ENCODE assay signal across 9 cellular contexts in the genomic region with DNA sequence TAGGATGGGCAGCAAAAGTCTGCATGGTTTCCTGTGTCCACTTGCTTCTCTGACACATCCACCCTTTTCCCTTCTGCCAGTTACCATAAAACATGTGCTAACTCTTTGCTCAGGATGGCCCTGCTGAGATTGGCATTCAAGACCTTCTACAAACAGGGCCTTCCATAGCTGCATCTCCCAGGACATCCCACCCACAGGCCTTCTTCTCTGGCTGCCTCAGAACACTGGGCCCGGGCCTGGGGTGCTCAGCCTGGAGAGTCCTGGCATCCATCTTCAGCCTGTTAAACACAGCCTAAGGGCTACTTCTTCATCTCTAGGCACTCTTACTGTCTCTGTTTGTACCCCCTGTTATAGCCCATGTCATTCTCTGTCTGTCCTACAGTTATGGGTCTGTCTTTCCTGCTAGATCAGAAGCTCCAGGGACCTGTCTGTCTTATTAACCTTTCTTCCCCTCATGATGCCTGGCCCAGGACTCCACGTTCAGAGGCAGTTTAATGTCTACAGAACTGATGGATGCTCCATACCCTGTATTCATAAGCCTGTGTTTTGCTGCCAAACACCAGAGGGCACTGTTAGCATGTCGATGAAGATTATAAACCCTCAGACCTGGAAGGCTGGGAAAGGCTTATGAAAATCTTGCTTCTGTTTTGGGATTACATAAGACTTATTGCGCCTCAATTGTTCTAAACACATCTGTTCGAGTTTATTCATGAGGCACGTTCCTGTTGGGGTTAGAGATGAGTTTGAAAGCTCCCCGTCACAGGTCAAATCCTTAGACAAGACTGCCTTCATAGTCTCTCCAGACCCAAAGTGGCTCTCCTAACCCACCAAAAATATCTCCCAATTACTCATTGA. TPM values are rescaled to one million over a fixed set of nuclear protein-coding genes. Genes with fewer than 3 reads are reported as not detected.
A peak's percentile ranks its signal among the peaks of the same experiment; 100 is the strongest.
DNase-seq lines count a peak whose midpoint lies in the region; TF ChIP-seq lines count a peak whose summit lies in the region.
"Had no signal": no experiment of that assay in that cellular context is flagged by ENCODE, and none has a peak within 500 bp of the region (broad histone marks: within the 10 kb centered on the region; RNA-seq: fewer than 3 reads in every experiment).

No MANE protein-coding gene starts in this region.

- no peaks in the 10 kb centered on the region for H3K4me1 ChIP-seq in liver (ENCODE audit: control insufficient read depth in 4 of 4, insufficient read depth in 4 of 4, low read length in 3 of 4)

- no peak overlapping the region for H3K4me3 ChIP-seq in Jurkat, Clone E6-1 (ENCODE audit: low read length)
- H3K4me3 ChIP-seq in coronary artery (no peak overlapping the region), liver (ENCODE audit: low read depth in 1 of 3, low read length in 3 of 3) (no peak overlapping the region)
- H3K4me3 ChIP-seq: BLaER1 treated with 17β-estradiol and CSF1 and Interleukin-3, amounts not matched to agents 10 nM and 100 nM had no signal

- in situ Hi-C loops in SK-MEL-5 (cut with HindIII; ENCODE audit: low pct_unique_long_range_greater_than_20kb, low sequenced_read_pairs), result no loop called here

- H3K27ac ChIP-seq in coronary artery (no peak overlapping the region), liver (ENCODE audit: low read depth in 1 of 2, low read length in 2 of 2) (no peak overlapping the region)
- H3K27ac ChIP-seq: BLaER1 treated with 17β-estradiol and CSF1 and Interleukin-3, amounts not matched to agents 10 nM and 100 nM had no signal

- H3K9me3 ChIP-seq in liver (ENCODE audit: control insufficient read depth in 4 of 4, low read length in 3 of 4), result no peaks in the 10 kb centered on the region
- H3K9me3 ChIP-seq: BLaER1 treated with 17β-estradiol and CSF1 and Interleukin-3, amounts not matched to agents 10 nM and 100 nM had no signal

- 20% methylated on average over 7 of the region's 7 CpGs for WGBS in liver

- peak; percentile 91 to 93 for TF ChIP-seq RAD21 in liver (IDR thresholded peaks at IDR 0.05)

- DNase-seq in NCI-H1092 treated with DMSO at 0.1 percent for 48 hours (lab: John Stamatoyannopoulos, UW), result peak; percentile 32
- DNase-seq in NCI-H1092 (lab: John Stamatoyannopoulos, UW), result no peak
- DNase-seq in Jurkat, Clone E6-1 (ENCODE audit: low read depth, low spot score), result peak; percentile 44
- DNase-seq in SK-MEL-5 (ENCODE audit: low read depth, low spot score), result peak; percentile 85
- DNase-seq in coronary artery (ENCODE audit: low spot score), result no peak
- DNase-seq in stromal cell of bone marrow (ENCODE audit: low read depth), result peak; percentile 72
- DNase-seq in HPDE6-E6E7 (ENCODE audit: extremely low spot score), result no peak

- H3K9ac ChIP-seq in liver (ENCODE audit: low read depth in 1 of 2, low read length in 2 of 2), result no peak overlapping the region
- H3K9ac ChIP-seq: BLaER1 treated with 17β-estradiol and CSF1 and Interleukin-3, amounts not matched to agents 10 nM and 100 nM had no signal

- TF ChIP-seq CTCF in coronary artery (IDR thresholded peaks at IDR 0.05), result peak; percentile 69
- peak; percentile 80 for TF ChIP-seq CTCF in liver (IDR thresholded peaks at IDR 0.05; ENCODE audit: low read depth, low read length, missing input control)

- H3K36me3 ChIP-seq in liver (ENCODE audit: control insufficient read depth in 4 of 4, insufficient read depth in 3 of 4, low read depth in 1 of 4, low read length in 3 of 4), result no peaks in the 10 kb centered on the region
- H3K36me3 ChIP-seq: BLaER1 treated with 17β-estradiol and CSF1 and Interleukin-3, amounts not matched to agents 10 nM and 100 nM had no signal

- no peaks in the 10 kb centered on the region for H3K27me3 ChIP-seq in liver (ENCODE audit: control insufficient read depth in 4 of 4, insufficient read depth in 4 of 4, low read length in 3 of 4)

TF ChIP-seq in liver, 16 proteins besides CTCF, POLR2A, EP300 and RAD21 (continues in another document):
- TF ChIP-seq, protein P1, sequence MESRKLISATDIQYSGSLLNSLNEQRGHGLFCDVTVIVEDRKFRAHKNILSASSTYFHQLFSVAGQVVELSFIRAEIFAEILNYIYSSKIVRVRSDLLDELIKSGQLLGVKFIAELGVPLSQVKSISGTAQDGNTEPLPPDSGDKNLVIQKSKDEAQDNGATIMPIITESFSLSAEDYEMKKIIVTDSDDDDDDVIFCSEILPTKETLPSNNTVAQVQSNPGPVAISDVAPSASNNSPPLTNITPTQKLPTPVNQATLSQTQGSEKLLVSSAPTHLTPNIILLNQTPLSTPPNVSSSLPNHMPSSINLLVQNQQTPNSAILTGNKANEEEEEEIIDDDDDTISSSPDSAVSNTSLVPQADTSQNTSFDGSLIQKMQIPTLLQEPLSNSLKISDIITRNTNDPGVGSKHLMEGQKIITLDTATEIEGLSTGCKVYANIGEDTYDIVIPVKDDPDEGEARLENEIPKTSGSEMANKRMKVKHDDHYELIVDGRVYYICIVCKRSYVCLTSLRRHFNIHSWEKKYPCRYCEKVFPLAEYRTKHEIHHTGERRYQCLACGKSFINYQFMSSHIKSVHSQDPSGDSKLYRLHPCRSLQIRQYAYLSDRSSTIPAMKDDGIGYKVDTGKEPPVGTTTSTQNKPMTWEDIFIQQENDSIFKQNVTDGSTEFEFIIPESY (IDR thresholded peaks at IDR 0.05), result no peak
- no peak for TF ChIP-seq JUND (IDR thresholded peaks at IDR 0.05)
- no peak for TF ChIP-seq GABPA (IDR thresholded peaks at IDR 0.05 in 1 of 2, conservative IDR thresholded peaks at IDR 0.05 in 1 of 2)
- no peak for TF ChIP-seq YY1 (IDR thresholded peaks at IDR 0.05)
- no peak for TF ChIP-seq SP1 (IDR thresholded peaks at IDR 0.05)
- no peak for TF ChIP-seq HNF4A (conservative IDR thresholded peaks at IDR 0.05)
- no peak for TF ChIP-seq HNF4G (IDR thresholded peaks at IDR 0.05)
- TF ChIP-seq, protein P2, sequence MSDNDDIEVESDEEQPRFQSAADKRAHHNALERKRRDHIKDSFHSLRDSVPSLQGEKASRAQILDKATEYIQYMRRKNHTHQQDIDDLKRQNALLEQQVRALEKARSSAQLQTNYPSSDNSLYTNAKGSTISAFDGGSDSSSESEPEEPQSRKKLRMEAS (IDR thresholded peaks at IDR 0.05), result no peak
- TF ChIP-seq, protein P3, sequence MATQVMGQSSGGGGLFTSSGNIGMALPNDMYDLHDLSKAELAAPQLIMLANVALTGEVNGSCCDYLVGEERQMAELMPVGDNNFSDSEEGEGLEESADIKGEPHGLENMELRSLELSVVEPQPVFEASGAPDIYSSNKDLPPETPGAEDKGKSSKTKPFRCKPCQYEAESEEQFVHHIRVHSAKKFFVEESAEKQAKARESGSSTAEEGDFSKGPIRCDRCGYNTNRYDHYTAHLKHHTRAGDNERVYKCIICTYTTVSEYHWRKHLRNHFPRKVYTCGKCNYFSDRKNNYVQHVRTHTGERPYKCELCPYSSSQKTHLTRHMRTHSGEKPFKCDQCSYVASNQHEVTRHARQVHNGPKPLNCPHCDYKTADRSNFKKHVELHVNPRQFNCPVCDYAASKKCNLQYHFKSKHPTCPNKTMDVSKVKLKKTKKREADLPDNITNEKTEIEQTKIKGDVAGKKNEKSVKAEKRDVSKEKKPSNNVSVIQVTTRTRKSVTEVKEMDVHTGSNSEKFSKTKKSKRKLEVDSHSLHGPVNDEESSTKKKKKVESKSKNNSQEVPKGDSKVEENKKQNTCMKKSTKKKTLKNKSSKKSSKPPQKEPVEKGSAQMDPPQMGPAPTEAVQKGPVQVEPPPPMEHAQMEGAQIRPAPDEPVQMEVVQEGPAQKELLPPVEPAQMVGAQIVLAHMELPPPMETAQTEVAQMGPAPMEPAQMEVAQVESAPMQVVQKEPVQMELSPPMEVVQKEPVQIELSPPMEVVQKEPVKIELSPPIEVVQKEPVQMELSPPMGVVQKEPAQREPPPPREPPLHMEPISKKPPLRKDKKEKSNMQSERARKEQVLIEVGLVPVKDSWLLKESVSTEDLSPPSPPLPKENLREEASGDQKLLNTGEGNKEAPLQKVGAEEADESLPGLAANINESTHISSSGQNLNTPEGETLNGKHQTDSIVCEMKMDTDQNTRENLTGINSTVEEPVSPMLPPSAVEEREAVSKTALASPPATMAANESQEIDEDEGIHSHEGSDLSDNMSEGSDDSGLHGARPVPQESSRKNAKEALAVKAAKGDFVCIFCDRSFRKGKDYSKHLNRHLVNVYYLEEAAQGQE (IDR thresholded peaks at IDR 0.05), result no peak
- TF ChIP-seq RXRA (IDR thresholded peaks at IDR 0.05), result no peak

RNA-seq across cellular contexts. Expression of a gene that starts 16.5 kb away (rescaled TPM):
- 2.2 TPM for polyA plus RNA-seq in Jurkat, Clone E6-1 (2012; ENCODE audit: insufficient read depth, insufficient read length)
- total RNA-seq in SK-MEL-5 (2014; rRNA removed; shearing (Covaris generic)), result 0.40 and 0.43 TPM in 2 replicates
- 1.2 and 1.9 TPM in 2 replicates for polyA plus RNA-seq in SK-MEL-5 (2015; cell fraction: cytosol; rRNA removed)
- polyA plus RNA-seq in SK-MEL-5 (2015; cell fraction: nucleus; rRNA removed), result 0.58 and 4.6 TPM in 2 replicates
- total RNA-seq in liver, result 1 to 10 TPM in 1 of 2 donors, under 1 TPM in 1; 0.47 to 1.2 TPM
- polyA plus RNA-seq in liver, result 1 to 10 TPM in 1 of 2 donors, under 1 TPM in 1; 0.49 to 1.0 TPM

RNA-seq across cellular contexts. Expression of a gene that starts 17.9 kb away (rescaled TPM):
- polyA plus RNA-seq in Jurkat, Clone E6-1 (2012; ENCODE audit: insufficient read depth, insufficient read length), result 33.1 TPM
- 13.8 and 20.1 TPM in 2 replicates for total RNA-seq in SK-MEL-5 (2014; rRNA removed; shearing (Covaris generic))
- 18.8 and 21.2 TPM in 2 replicates for polyA plus RNA-seq in SK-MEL-5 (2015; cell fraction: cytosol; rRNA removed)
- 40.5 and 53.0 TPM in 2 replicates for polyA plus RNA-seq in SK-MEL-5 (2015; cell fraction: nucleus; rRNA removed)
- 1 to 10 TPM; 4.7 to 7.8 TPM for total RNA-seq in liver
- polyA plus RNA-seq in liver, result 1 to 10 TPM; 1.6 to 2.8 TPM

RNA-seq across cellular contexts. Expression of a gene that starts 18.6 kb away (rescaled TPM):
- polyA plus RNA-seq in Jurkat, Clone E6-1 (2012; ENCODE audit: insufficient read depth, insufficient read length), result 156 TPM
- total RNA-seq in SK-MEL-5 (2014; rRNA removed; shearing (Covaris generic)), result 73.5 and 78.2 TPM in 2 replicates
- 95.0 and 107 TPM in 2 replicates for polyA plus RNA-seq in SK-MEL-5 (2015; cell fraction: cytosol; rRNA removed)
- 223 and 275 TPM in 2 replicates for polyA plus RNA-seq in SK-MEL-5 (2015; cell fraction: nucleus; rRNA removed)
- 10 to 100 TPM; 38.0 to 57.2 TPM for total RNA-seq in liver
- polyA plus RNA-seq in liver, result 10 to 100 TPM; 19.4 to 39.3 TPM

RNA-seq across cellular contexts. Expression of a gene that starts 25.5 kb away (rescaled TPM):
- 3.8 TPM for polyA plus RNA-seq in Jurkat, Clone E6-1 (2012; ENCODE audit: insufficient read depth, insufficient read length)
- 0.24 and 0.42 TPM in 2 replicates for total RNA-seq in SK-MEL-5 (2014; rRNA removed; shearing (Covaris generic))
- polyA plus RNA-seq in SK-MEL-5 (2015; cell fraction: cytosol; rRNA removed), result not detected in 2 replicates
- polyA plus RNA-seq in SK-MEL-5 (2015; cell fraction: nucleus; rRNA removed), result not detected in 2 replicates
- under 1 TPM; 0.28 to 0.75 TPM for total RNA-seq in liver
- polyA plus RNA-seq in liver, result under 1 TPM; 0.21 to 0.42 TPM

RNA-seq across cellular contexts. Expression of a gene that starts 27.0 kb away (rescaled TPM):
- polyA plus RNA-seq in Jurkat, Clone E6-1 (2012; ENCODE audit: insufficient read depth, insufficient read length), result 72.0 TPM
- 17.7 and 19.9 TPM in 2 replicates for total RNA-seq in SK-MEL-5 (2014; rRNA removed; shearing (Covaris generic))
- 23.7 and 26.7 TPM in 2 replicates for polyA plus RNA-seq in SK-MEL-5 (2015; cell fraction: cytosol; rRNA removed)
- polyA plus RNA-seq in SK-MEL-5 (2015; cell fraction: nucleus; rRNA removed), result 320 and 415 TPM in 2 replicates
- total RNA-seq in liver, result 10 to 100 TPM; 18.5 to 39.8 TPM
- 10 to 100 TPM; 10.8 to 16.7 TPM for polyA plus RNA-seq in liver

Comparison
In these comparisons a context has a peak if more than half of its experiments do, and no peak if none do; other contexts are left out.
1. DNase-seq: peak in NCI-H1092 treated with DMSO at 0.1 percent for 48 hours (single experiment), Jurkat, Clone E6-1 (single experiment), SK-MEL-5 (single experiment) and stromal cell of bone marrow (single experiment); none in NCI-H1092 (single experiment), coronary artery (single experiment) and HPDE6-E6E7 (single experiment).